In the genomic region with DNA sequence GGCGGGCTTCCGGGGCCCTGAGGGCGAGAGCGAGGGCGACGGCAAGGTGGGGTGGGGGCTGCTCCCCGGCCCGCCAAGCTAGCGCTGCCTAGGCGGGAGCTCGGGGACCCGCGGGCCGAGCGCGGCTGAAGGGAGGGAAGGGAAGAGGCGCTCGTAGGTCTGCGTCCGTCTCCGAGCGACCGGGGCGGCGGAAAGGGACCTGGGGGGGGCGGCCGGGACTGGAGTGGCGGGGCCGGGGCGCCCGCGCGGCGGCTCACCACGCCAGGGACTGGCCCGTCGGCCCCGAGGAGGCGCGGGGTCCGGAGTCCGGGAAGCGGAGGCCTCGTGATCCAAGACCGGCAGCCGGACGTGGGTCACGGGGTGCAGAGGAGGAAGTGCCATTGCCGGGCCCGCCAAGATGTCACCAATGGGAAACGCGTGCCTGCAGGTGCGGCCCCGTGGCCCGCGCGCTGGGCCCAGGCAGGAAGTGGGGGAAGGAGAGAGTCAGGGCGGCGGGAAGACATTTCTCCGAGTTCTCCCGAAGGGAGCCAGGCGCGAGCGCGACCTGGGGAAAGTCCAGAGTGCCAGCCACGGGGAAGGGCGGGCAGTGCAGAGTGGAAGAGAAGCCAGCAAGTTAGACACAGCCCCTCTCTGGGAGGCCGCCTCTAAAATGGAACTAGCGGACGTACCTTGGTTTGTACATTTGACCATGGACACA, we compare ENCODE assay signal across 8 cellular contexts. TPM values are rescaled to one million over a fixed set of nuclear protein-coding genes. Genes with fewer than 3 reads are reported as not detected.
DNase-seq lines count a peak whose midpoint lies in the region; ATAC-seq, FAIRE-seq and TF ChIP-seq lines count a peak whose summit lies in the region.

No MANE protein-coding gene starts in this region.

- BruUV-seq in K562 (replicated peaks; lab: Mats Ljungman, UMichigan): no TSS peak

- intact Hi-C loops in K562 (cut with micrococcal nuclease) (loop anchor here (1.0 to 5.0 kb wide), 3 partner anchors 21 to 50 kb away; a partner anchor contains a TSS), sigmoid colon (cut with DNase I) (loop anchor here (1.0 to 10.0 kb wide), 5 partner anchors 10 to 262 kb away; a partner anchor contains a TSS)

- H3K9me1 ChIP-seq in K562 (ENCODE audit: control insufficient read depth, insufficient read depth, low read length): peaks cover 4% of the 10 kb centered on the region

- 0% methylated on average over 21 of the region's 70 CpGs for WGBS in K562 (ENCODE audit: insufficient coverage, low coverage, missing lambda C conversion rate)
- WGBS in sigmoid colon, 2 donors: 0% methylated on average over 70 of the region's 70 CpGs

- in situ Hi-C loops in GM13976 (cut with MboI; ENCODE audit: low sequenced_read_pairs, unreplicated experiment): no loop called here
- in situ Hi-C loops in K562 (cut with MboI): loop anchor here (5.0 kb wide), 1 partner anchor 55 kb away; no protein-coding TSS in a partner anchor

- no peaks in the 10 kb centered on the region for H3K9me3 ChIP-seq in K562 (replicated peaks; ENCODE audit: control insufficient read depth, insufficient read depth, low read depth, low read length)
- no peaks in the 10 kb centered on the region for H3K9me3 ChIP-seq in sigmoid colon

- H2AFZ ChIP-seq in K562 (ENCODE audit: low read depth, low read length): peak overlapping the region; percentile 23; the same call in 1 of the 2 replicates

- peak overlapping the region; percentile 96 for H3K27ac ChIP-seq in K562 (ENCODE audit: extremely low read depth, low read depth, low read length)
- H3K27ac ChIP-seq in sigmoid colon: peak overlapping the region; percentile 97 to 99 (median 98)

- TF ChIP-seq POLR2A in K562 (conservative IDR thresholded peaks at IDR 0.05): peak; percentile 91
- TF ChIP-seq POLR2A in sigmoid colon (IDR thresholded peaks at IDR 0.05): no peak

- TF ChIP-seq RAD21 in K562 (CRISPR knock-in tag; conservative IDR thresholded peaks at IDR 0.05 in 1 of 2, IDR thresholded peaks at IDR 0.05 in 1 of 2): peak in 1 of 2 experiments; percentile 19; a peak in 3 of 4 replicates

- TF ChIP-seq EP300 in K562 (IDR thresholded peaks at IDR 0.05; ENCODE audit: low read length) (0 out of 2 replicates have a peak, but pooled peaks have one; percentile 13), sigmoid colon (IDR thresholded peaks at IDR 0.05) (peak in 1 of 4 donors; percentile 20)

- peaks cover 46 to 58% of the 10 kb centered on the region in 2 experiments for H3K4me1 ChIP-seq in K562 (replicated peaks in 1 of 2; ENCODE audit: control insufficient read depth in 2 of 2, insufficient read depth in 2 of 2, low read length in 2 of 2)
- peaks cover 0 to 58% (median 51%) of the 10 kb centered on the region in 4 donors for H3K4me1 ChIP-seq in sigmoid colon

- CTCF ChIA-PET in K562 (lab: Yijun Ruan, JAX; ENCODE audit: low intra/inter-chr PET ratio): no interaction called here

- H3K4me3 ChIP-seq in K562: peak overlapping the region; percentile 65
- peak overlapping the region; percentile 65 to 85 (median 80) for H3K4me3 ChIP-seq in sigmoid colon

- peaks cover 98% of the 10 kb centered on the region for H3K79me2 ChIP-seq in K562 (ENCODE audit: control insufficient read depth, insufficient read depth, low read length)

- peak; percentile 93 for DNase-seq in GM13976 (ENCODE audit: low spot score)
- peak; percentile 74 for DNase-seq in NCI-H1105 (lab: John Stamatoyannopoulos, UW)
- peak; percentile 61 for DNase-seq in T1000 (lab: John Stamatoyannopoulos, UW)
- peak in 2 of 4 experiments; percentile 91 to 95 for DNase-seq in K562 (ENCODE audit: extremely low read depth in 1 of 4, low spot score in 3 of 4)
- peak; percentile 59 for DNase-seq in iPS DF 19.7 (ENCODE audit: low read depth, low spot score)
- peak; percentile 94 for DNase-seq in sigmoid colon
- DNase-seq in NCI-H146 treated with DMSO at 0.1 percent for 48 hours (lab: John Stamatoyannopoulos, UW; ENCODE audit: unreplicated experiment): no peak

- no peaks in the 10 kb centered on the region for H3K27me3 ChIP-seq in K562 (ENCODE audit: control insufficient read depth in 2 of 2, insufficient read depth in 2 of 2, low read length in 2 of 2)
- H3K27me3 ChIP-seq in sigmoid colon: no peaks in the 10 kb centered on the region

- peak overlapping the region; percentile 80 for H3K4me2 ChIP-seq in K562 (ENCODE audit: insufficient read depth, low read length)

- ATAC-seq in HG02642 (IDR thresholded peaks at IDR 0.05; ENCODE audit: poor library complexity, unreplicated experiment) (peak; percentile 86), K562 (peak; percentile 74)

- H4K20me1 ChIP-seq in K562 (replicated peaks; ENCODE audit: control insufficient read depth, insufficient read depth, low read length): peaks cover 72% of the 10 kb centered on the region

- POLR2A ChIA-PET in K562 (lab: Yijun Ruan, JAX): interaction anchor here (0.7 to 5.4 kb wide), 12 partner anchors 10 to 93 kb away, joined by 3 to 73 read pairs (median 6); a partner anchor contains a TSS

- H3K36me3 ChIP-seq in K562 (ENCODE audit: control insufficient read depth, insufficient read depth, low read length) (peaks cover 84% of the 10 kb centered on the region), sigmoid colon (peaks cover 11 to 35% (median 17%) of the 10 kb centered on the region in 4 donors)

- FAIRE-seq in K562 (lab: Jason Lieb, UNC): peak; percentile 32

- TF ChIP-seq CTCF in GM13976 (IDR thresholded peaks at IDR 0.05; ENCODE audit: borderline replicate concordance, control extremely low read depth, extremely low read depth, insufficient read depth, missing control alignments): no peak
- TF ChIP-seq CTCF in K562 (IDR thresholded peaks at IDR 0.05 in 2 of 3, conservative IDR thresholded peaks at IDR 0.05 in 1 of 3; ENCODE audit: insufficient read depth in 2 of 3, low read depth in 1 of 3, low read length in 3 of 3): no peak
- TF ChIP-seq CTCF in sigmoid colon (IDR thresholded peaks at IDR 0.05): no peak

- peak overlapping the region; percentile 85 to 93 for H3K9ac ChIP-seq in K562 (ENCODE audit: insufficient read depth in 1 of 2, low read depth in 2 of 2, low read length in 2 of 2)

RNA-seq across cellular contexts. Expression of a gene that starts 11.9 kb away (rescaled TPM):
- total RNA-seq in K562 (2011; cell fraction: chromatin; rRNA removed; ENCODE audit: low replicate concordance): 85.6 and 109 TPM in 2 replicates
- total RNA-seq in K562 (2011; cell fraction: nucleolus; rRNA removed): 72.0 and 75.3 TPM in 2 replicates
- 72.8 and 78.1 TPM in 2 replicates for total RNA-seq in K562 (2011; cell fraction: nucleoplasm; rRNA removed)
- total RNA-seq in K562 (2014; rRNA removed) (475 and 482 TPM in 2 replicates), K562 (2014; rRNA removed; fragmentation: Illumina TruSeq; extraction: Trizol) (350 and 367 TPM in 2 replicates), K562 (2015; rRNA removed; fragmentation: Illumina TruSeq; extraction: Trizol) (425 and 438 TPM in 2 replicates), K562 (2021) (436 and 489 TPM in 2 replicates), sigmoid colon (100 to 1,000 TPM; 101 to 185 (median 150) TPM)
- polyA plus RNA-seq in K562 (2011; rRNA removed) (331 and 341 TPM in 2 replicates), K562 (2014; fragmentation: Illumina TruSeq; extraction: Trizol) (450 and 461 TPM in 2 replicates), K562 (2014; fragmentation: Nextera tagmentation; extraction: Ambion mirVana) (100 to 1,000 TPM; 192 to 289 TPM), K562 (2014; rRNA removed) (390 and 416 TPM in 2 replicates), sigmoid colon (100 to 1,000 TPM; 117 to 194 (median 134) TPM)
- polyA plus RNA-seq in K562 (2011; cell fraction: cytosol; rRNA removed): 281 and 294 TPM in 2 replicates
- 122 and 160 TPM in 2 replicates for polyA plus RNA-seq in K562 (2011; cell fraction: nucleus; rRNA removed)
- 322 and 499 TPM in 2 replicates for polyA plus RNA-seq in K562 (2012)
- polyA minus RNA-seq in K562 (2011; rRNA and poly(A)+ RNA removed): 441 and 450 TPM in 2 replicates
- polyA minus RNA-seq in K562 (2011; cell fraction: cytosol; rRNA and poly(A)+ RNA removed): 190 and 194 TPM in 2 replicates
- polyA minus RNA-seq in K562 (2011; cell fraction: nucleus; rRNA and poly(A)+ RNA removed): 39.4 and 62.3 TPM in 2 replicates

RNA-seq across cellular contexts. Expression of a gene that starts 25.6 kb away (rescaled TPM):
- not detected in 2 replicates for total RNA-seq in K562 (2011; cell fraction: chromatin; rRNA removed; ENCODE audit: low replicate concordance)
- total RNA-seq in K562 (2011; cell fraction: nucleolus; rRNA removed): not detected in 2 replicates
- total RNA-seq in K562 (2011; cell fraction: nucleoplasm; rRNA removed): not detected in 2 replicates
- not detected in 2 replicates for total RNA-seq in K562 (2014; rRNA removed)
- not detected in 2 replicates for total RNA-seq in K562 (2014; rRNA removed; fragmentation: Illumina TruSeq; extraction: Trizol)
- total RNA-seq in K562 (2015; rRNA removed; fragmentation: Illumina TruSeq; extraction: Trizol): not detected in 2 replicates
- total RNA-seq in K562 (2021): not detected in 2 replicates
- not detected in 2 replicates for polyA plus RNA-seq in K562 (2011; rRNA removed)
- 0.07 TPM in 1 of 2 replicates, not detected in the other for polyA plus RNA-seq in K562 (2011; cell fraction: cytosol; rRNA removed)
- polyA plus RNA-seq in K562 (2011; cell fraction: nucleus; rRNA removed): not detected in 2 replicates
- polyA plus RNA-seq in K562 (2012): 0.37 TPM in 1 of 2 replicates, not detected in the other
- polyA plus RNA-seq in K562 (2014; fragmentation: Illumina TruSeq; extraction: Trizol): not detected in 2 replicates
- not detected for polyA plus RNA-seq in K562 (2014; fragmentation: Nextera tagmentation; extraction: Ambion mirVana)
- 0.94 TPM in 1 of 2 replicates, not detected in the other for polyA plus RNA-seq in K562 (2014; rRNA removed)
- polyA minus RNA-seq in K562 (2011; rRNA and poly(A)+ RNA removed): not detected in 2 replicates
- not detected in 2 replicates for polyA minus RNA-seq in K562 (2011; cell fraction: cytosol; rRNA and poly(A)+ RNA removed)
- not detected in 2 replicates for polyA minus RNA-seq in K562 (2011; cell fraction: nucleus; rRNA and poly(A)+ RNA removed)
- total RNA-seq in sigmoid colon: not detected
- polyA plus RNA-seq in sigmoid colon: not detected

RNA-seq across cellular contexts. Expression of a gene that starts 39.8 kb away (rescaled TPM):
- total RNA-seq in K562 (2011; cell fraction: chromatin; rRNA removed; ENCODE audit: low replicate concordance): 4.8 and 7.6 TPM in 2 replicates
- 4.8 and 5.1 TPM in 2 replicates for total RNA-seq in K562 (2011; cell fraction: nucleolus; rRNA removed)
- 5.8 and 8.5 TPM in 2 replicates for total RNA-seq in K562 (2011; cell fraction: nucleoplasm; rRNA removed)
- 2.7 and 3.2 TPM in 2 replicates for total RNA-seq in K562 (2014; rRNA removed)
- total RNA-seq in K562 (2014; rRNA removed; fragmentation: Illumina TruSeq; extraction: Trizol): 4.1 and 4.3 TPM in 2 replicates
- total RNA-seq in K562 (2015; rRNA removed; fragmentation: Illumina TruSeq; extraction: Trizol): 3.7 and 4.3 TPM in 2 replicates
- 1.9 and 3.5 TPM in 2 replicates for total RNA-seq in K562 (2021)
- polyA plus RNA-seq in K562 (2011; rRNA removed): 5.5 and 5.9 TPM in 2 replicates
- polyA plus RNA-seq in K562 (2011; cell fraction: cytosol; rRNA removed): 4.7 and 4.9 TPM in 2 replicates
- polyA plus RNA-seq in K562 (2011; cell fraction: nucleus; rRNA removed): 2.3 and 3.1 TPM in 2 replicates
- 2.6 and 6.6 TPM in 2 replicates for polyA plus RNA-seq in K562 (2012)
- 4.1 and 4.2 TPM in 2 replicates for polyA plus RNA-seq in K562 (2014; fragmentation: Illumina TruSeq; extraction: Trizol)
- 1 to 10 TPM; 6.1 to 6.5 TPM for polyA plus RNA-seq in K562 (2014; fragmentation: Nextera tagmentation; extraction: Ambion mirVana)
- polyA plus RNA-seq in K562 (2014; rRNA removed): 3.2 and 3.7 TPM in 2 replicates
- polyA minus RNA-seq in K562 (2011; rRNA and poly(A)+ RNA removed): 1.4 and 1.7 TPM in 2 replicates
- polyA minus RNA-seq in K562 (2011; cell fraction: cytosol; rRNA and poly(A)+ RNA removed): 1.3 and 1.7 TPM in 2 replicates
- polyA minus RNA-seq in K562 (2011; cell fraction: nucleus; rRNA and poly(A)+ RNA removed): 1.3 and 2.7 TPM in 2 replicates
- 10 to 100 TPM in 3 of 4 donors, 1 to 10 TPM in 1; 6.1 to 21.6 (median 13.3) TPM for total RNA-seq in sigmoid colon
- polyA plus RNA-seq in sigmoid colon: 1 to 10 TPM; 5.3 to 6.6 (median 6.5) TPM
